Comparison of ENCODE assay signal across 18 cellular contexts in genomic region chr6:170180671-170181337, GRCh38.
"Had no signal": no experiment of that assay in that cellular context is flagged by ENCODE, and none has a peak within 500 bp of the region (broad histone marks: within the 10 kb centered on the region; RNA-seq: fewer than 3 reads in every experiment).

No MANE protein-coding gene starts in this region.

- H3K27ac ChIP-seq: left ventricle myocardium inferior, pancreas, SJCRH30, tibial artery had no signal

- ATAC-seq: activated naive CD8-positive, alpha-beta T cell treated with anti-CD3 and anti-CD28 coated beads, Interleukin-2, amount 50 U/mL, for 24 hours; pancreas; stimulated activated naive B cell treated with anti-CD40 and anti-IgM and Interleukin-4, amounts not matched to agents 10 μg/mL and 1 μg/mL and 100 μg/mL, for 72 hours; T-helper 17 cell; WTC11 had no signal

- H3K4me1 ChIP-seq: SJCRH30, tibial artery had no signal

- H3K36me3 ChIP-seq: left ventricle myocardium inferior, pancreas, SJCRH30, tibial artery had no signal

- H3K27me3 ChIP-seq: pancreas, SJCRH30 had no signal

- H3K36me3 Mint-ChIP-seq: memory B cell had no signal

- H3K27me3 Mint-ChIP-seq: activated naive CD8-positive, alpha-beta T cell treated with anti-CD3 and anti-CD28 coated beads, Interleukin-2, amount 50 U/mL, for 24 hours; T-helper 17 cell had no signal

- H3K4me3 ChIP-seq: left ventricle myocardium inferior, pancreas, SJCRH30, tibial artery had no signal

- H3K27ac Mint-ChIP-seq: activated CD4-positive, alpha-beta T cell treated with anti-CD3 and anti-CD28 coated beads, Interleukin-2, amount 10 ng/mL, durations not matched to agents 24 days and 14 days; dendritic cell treated with granulocyte-macrophage colony-stimulating factor and Interleukin-4, amounts not matched to agents 40 ng/mL and 50 ng/mL, for 4 days; memory B cell; nephron; stimulated activated naive B cell treated with anti-CD40 and anti-IgM and Interleukin-4, amounts not matched to agents 10 μg/mL and 1 μg/mL and 100 μg/mL, for 72 hours; T-helper 17 cell; WTC11 had no signal

- H3K9me3 ChIP-seq: left ventricle myocardium inferior, pancreas, SJCRH30, tibial artery had no signal

- FAIRE-seq: keratinocyte, pancreas had no signal

- H3K4me1 Mint-ChIP-seq: activated CD4-positive, alpha-beta T cell treated with anti-CD3 and anti-CD28 coated beads, Interleukin-2, amount 10 ng/mL, durations not matched to agents 24 days and 14 days had no signal

- DNase-seq: activated naive CD4-positive, alpha-beta T cell; activated naive CD8-positive, alpha-beta T cell treated with anti-CD3 and anti-CD28 coated beads, Interleukin-2, amount 50 U/mL, for 24 hours; activated T-cell treated with anti-CD3 and anti-CD28 coated beads for 4 hours; aorta; left ventricle myocardium inferior; retina; SJCRH30; stimulated activated CD4-positive, alpha-beta T cell treated with anti-CD3 and anti-CD28 coated beads, Interleukin-2, amount 100 ng/mL, for 48 hours; stimulated activated naive B cell treated with anti-CD40 and anti-IgM and Interleukin-4, amounts not matched to agents 10 μg/mL and 1 μg/mL and 100 μg/mL, for 72 hours; T-helper 17 cell had no signal

- H3K4me3 Mint-ChIP-seq: activated CD4-positive, alpha-beta T cell treated with anti-CD3 and anti-CD28 coated beads, Interleukin-2, amount 10 ng/mL, durations not matched to agents 24 days and 14 days; activated naive CD8-positive, alpha-beta T cell treated with anti-CD3 and anti-CD28 coated beads, Interleukin-2, amount 50 U/mL, for 24 hours; dendritic cell treated with granulocyte-macrophage colony-stimulating factor and Interleukin-4, amounts not matched to agents 40 ng/mL and 50 ng/mL, for 4 days; memory B cell; nephron; stimulated activated naive B cell treated with anti-CD40 and anti-IgM and Interleukin-4, amounts not matched to agents 10 μg/mL and 1 μg/mL and 100 μg/mL, for 72 hours; T-helper 17 cell; WTC11 had no signal
